11 cellular contexts compared by ENCODE assay signal in genomic region chr17:83194189-83194565, GRCh38.
DNase-seq lines count a peak whose midpoint lies in the region; ATAC-seq and TF ChIP-seq lines count a peak whose summit lies in the region.
"Had no signal": no experiment of that assay in that cellular context is flagged by ENCODE, and none has a peak within 500 bp of the region (broad histone marks: within the 10 kb centered on the region; RNA-seq: fewer than 3 reads in every experiment).

No MANE protein-coding gene starts in this region.

- no peaks in the 10 kb centered on the region for H3K27me3 ChIP-seq in BLaER1 treated with 17β-estradiol and CSF1 and Interleukin-3, amounts not matched to agents 10 nM and 100 nM
- H3K27me3 ChIP-seq in ovary = no peaks in the 10 kb centered on the region

- no peak for TF ChIP-seq EP300 in ovary (IDR thresholded peaks at IDR 0.05)

- H3K4me1 ChIP-seq in BLaER1 treated with 17β-estradiol and CSF1 and Interleukin-3, amounts not matched to agents 10 nM and 100 nM = peaks cover 58 to 70% (median 63%) of the 10 kb centered on the region in 10 experiments
- peaks cover 32% of the 10 kb centered on the region for H3K4me1 ChIP-seq in ovary (ENCODE audit: insufficient read depth)

- H3K36me3 Mint-ChIP-seq in activated CD8-positive, alpha-beta T cell treated with anti-CD3 and anti-CD28 coated beads, Interleukin-2, amount 10 ng/mL, durations not matched to agents 7 days and 5 days (ENCODE audit: low read depth) = no peaks in the 10 kb centered on the region
- H3K36me3 Mint-ChIP-seq: IgD-negative memory B cell had no signal

- peaks cover 3 to 11% (median 9%) of the 10 kb centered on the region in 11 experiments; a peak in 18 of 22 replicates for H3K9me3 ChIP-seq in BLaER1 treated with 17β-estradiol and CSF1 and Interleukin-3, amounts not matched to agents 10 nM and 100 nM (replicated peaks in 1 of 11)
- no peaks in the 10 kb centered on the region for H3K9me3 ChIP-seq in ovary

- TF ChIP-seq POLR2A in ovary (IDR thresholded peaks at IDR 0.05) = no peak

- H3K27ac Mint-ChIP-seq in activated CD8-positive, alpha-beta T cell treated with anti-CD3 and anti-CD28 coated beads, Interleukin-2, amount 10 ng/mL, durations not matched to agents 7 days and 5 days = peak overlapping the region; percentile 78
- H3K27ac Mint-ChIP-seq: IgD-negative memory B cell had no signal

- H3K4me2 ChIP-seq in BLaER1 treated with 17β-estradiol and CSF1 and Interleukin-3, amounts not matched to agents 10 nM and 100 nM = peak overlapping the region; percentile 77 to 100 (median 89)

- TF ChIP-seq CTCF in ovary (IDR thresholded peaks at IDR 0.05) = no peak

- H3K27ac ChIP-seq in BLaER1 treated with 17β-estradiol and CSF1 and Interleukin-3, amounts not matched to agents 10 nM and 100 nM = peak overlapping the region in 10 of 11 experiments; percentile 28 to 74 (median 57); a peak in 19 of 22 replicates
- H3K27ac ChIP-seq in ovary = no peak overlapping the region

- WGBS in ovary, 3 donors = 60 to 83% (median 69%) methylated on average over 5 to 6 of the region's 6 CpGs

- POLR2A ChIA-PET in activated CD8-positive, alpha-beta T cell treated with anti-CD3 and anti-CD28 coated beads, Interleukin-2, amount 10 ng/mL, durations not matched to agents 7 days and 5 days (lab: Charles Lee) = no interaction called here

- H3K4me3 Mint-ChIP-seq in activated CD8-positive, alpha-beta T cell treated with anti-CD3 and anti-CD28 coated beads, Interleukin-2, amount 10 ng/mL, durations not matched to agents 7 days and 5 days = no peak overlapping the region

- peak overlapping the region in 3 of 10 experiments; percentile 26 to 47 (median 40); a peak in 7 of 20 replicates for H3K4me3 ChIP-seq in BLaER1 treated with 17β-estradiol and CSF1 and Interleukin-3, amounts not matched to agents 10 nM and 100 nM
- H3K4me3 ChIP-seq in ovary = no peak overlapping the region

- peak overlapping the region in 6 of 11 experiments; percentile 19 to 74 (median 59); a peak in 8 of 22 replicates for H3K9ac ChIP-seq in BLaER1 treated with 17β-estradiol and CSF1 and Interleukin-3, amounts not matched to agents 10 nM and 100 nM

- CTCF ChIA-PET in activated CD8-positive, alpha-beta T cell treated with anti-CD3 and anti-CD28 coated beads, Interleukin-2, amount 10 ng/mL, durations not matched to agents 7 days and 5 days (lab: Charles Lee) = no interaction called here

- DNase-seq in AML-193 (lab: John Stamatoyannopoulos, UW) = peak; percentile 13 to 28
- DNase-seq in activated CD8-positive, alpha-beta T cell treated with anti-CD3 and anti-CD28 coated beads, Interleukin-2, amount 10 ng/mL, durations not matched to agents 7 days and 5 days = no peak
- peak in 3 of 5 donors; percentile 13 to 36 (median 17) for DNase-seq in ovary
- no peak for DNase-seq in middle frontal gyrus (ENCODE audit: extremely low spot score, low spot score)
- DNase-seq in RPMI8226 = no peak
- DNase-seq: NCI-H146, NCI-H510A treated with DMSO at 0.1 percent for 48 hours, retina had no signal

- intact Hi-C loops in ovary (cut with DNase I) = no loop called here

- no peaks in the 10 kb centered on the region for H3K36me3 ChIP-seq in BLaER1 treated with 17β-estradiol and CSF1 and Interleukin-3, amounts not matched to agents 10 nM and 100 nM
- no peaks in the 10 kb centered on the region for H3K36me3 ChIP-seq in ovary

- ATAC-seq in activated CD8-positive, alpha-beta T cell treated with anti-CD3 and anti-CD28 coated beads, Interleukin-2, amount 10 ng/mL, durations not matched to agents 7 days and 5 days = no peak
- no peak for ATAC-seq in GM21786 (IDR thresholded peaks at IDR 0.05; ENCODE audit: unreplicated experiment)

- H3K27me3 Mint-ChIP-seq in activated CD8-positive, alpha-beta T cell treated with anti-CD3 and anti-CD28 coated beads, Interleukin-2, amount 10 ng/mL, durations not matched to agents 7 days and 5 days (ENCODE audit: low read depth) = no peaks in the 10 kb centered on the region

- no peaks in the 10 kb centered on the region for H3K9me3 Mint-ChIP-seq in activated CD8-positive, alpha-beta T cell treated with anti-CD3 and anti-CD28 coated beads, Interleukin-2, amount 10 ng/mL, durations not matched to agents 7 days and 5 days (ENCODE audit: insufficient read depth)

- H4K20me1 ChIP-seq in BLaER1 treated with 17β-estradiol and CSF1 and Interleukin-3, amounts not matched to agents 10 nM and 100 nM = no peaks in the 10 kb centered on the region

- H3K4me1 Mint-ChIP-seq in activated CD8-positive, alpha-beta T cell treated with anti-CD3 and anti-CD28 coated beads, Interleukin-2, amount 10 ng/mL, durations not matched to agents 7 days and 5 days (ENCODE audit: low read depth) = peaks cover 43% of the 10 kb centered on the region

Comparison
In these comparisons a context has a peak if more than half of its experiments do, and no peak if none do; other contexts are left out.
1. DNase-seq: peak in AML-193 (2 of 2) and ovary (3 of 5); none in activated CD8-positive, alpha-beta T cell treated with anti-CD3 and anti-CD28 coated beads, Interleukin-2, amount 10 ng/mL, durations not matched to agents 7 days and 5 days (single experiment), middle frontal gyrus (single experiment) and RPMI8226 (single experiment).
2. H3K27ac ChIP-seq: peak in BLaER1 treated with 17β-estradiol and CSF1 and Interleukin-3, amounts not matched to agents 10 nM and 100 nM (10 of 11); none in ovary (0 of 2).